Comparison of ENCODE assay signal across 1 cellular context in genomic region chr7:70700935-70701425, GRCh38.
TF ChIP-seq lines count a peak whose summit lies in the region.

No MANE protein-coding gene starts in this region.

TF ChIP-seq in WTC11, 78 proteins besides CTCF, POLR2A, EP300 and RAD21 (continued from another document):
- TF ChIP-seq, protein P1, sequence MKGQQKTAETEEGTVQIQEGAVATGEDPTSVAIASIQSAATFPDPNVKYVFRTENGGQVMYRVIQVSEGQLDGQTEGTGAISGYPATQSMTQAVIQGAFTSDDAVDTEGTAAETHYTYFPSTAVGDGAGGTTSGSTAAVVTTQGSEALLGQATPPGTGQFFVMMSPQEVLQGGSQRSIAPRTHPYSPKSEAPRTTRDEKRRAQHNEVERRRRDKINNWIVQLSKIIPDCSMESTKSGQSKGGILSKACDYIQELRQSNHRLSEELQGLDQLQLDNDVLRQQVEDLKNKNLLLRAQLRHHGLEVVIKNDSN (CRISPR knock-in tag; IDR thresholded peaks at IDR 0.05): 0 out of 2 replicates have a peak, but pooled peaks have one; percentile 15
- TF ChIP-seq, protein P2, sequence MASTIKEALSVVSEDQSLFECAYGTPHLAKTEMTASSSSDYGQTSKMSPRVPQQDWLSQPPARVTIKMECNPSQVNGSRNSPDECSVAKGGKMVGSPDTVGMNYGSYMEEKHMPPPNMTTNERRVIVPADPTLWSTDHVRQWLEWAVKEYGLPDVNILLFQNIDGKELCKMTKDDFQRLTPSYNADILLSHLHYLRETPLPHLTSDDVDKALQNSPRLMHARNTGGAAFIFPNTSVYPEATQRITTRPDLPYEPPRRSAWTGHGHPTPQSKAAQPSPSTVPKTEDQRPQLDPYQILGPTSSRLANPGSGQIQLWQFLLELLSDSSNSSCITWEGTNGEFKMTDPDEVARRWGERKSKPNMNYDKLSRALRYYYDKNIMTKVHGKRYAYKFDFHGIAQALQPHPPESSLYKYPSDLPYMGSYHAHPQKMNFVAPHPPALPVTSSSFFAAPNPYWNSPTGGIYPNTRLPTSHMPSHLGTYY (CRISPR knock-in tag; IDR thresholded peaks at IDR 0.05): no peak
